9 cellular contexts compared by ENCODE assay signal in genomic region chr13:46622013-46622917, GRCh38.
DNase-seq lines count a peak whose midpoint lies in the region; ATAC-seq and TF ChIP-seq lines count a peak whose summit lies in the region.
"Had no signal": no experiment of that assay in that cellular context is flagged by ENCODE, and none has a peak within 500 bp of the region (broad histone marks: within the 10 kb centered on the region; RNA-seq: fewer than 3 reads in every experiment).

No MANE protein-coding gene starts in this region.

- DNase-seq in NCI-H524 (lab: John Stamatoyannopoulos, UW) = peak; percentile 33 to 62
- DNase-seq in NCI-H524 treated with DMSO at 0.1 percent for 48 hours (lab: John Stamatoyannopoulos, UW) = no peak
- no peak for DNase-seq in left lobe of liver (ENCODE audit: low spot score)
- DNase-seq in transverse colon = no peak
- no peak for DNase-seq in islet precursor cell
- DNase-seq in NCI-H1105 treated with DMSO at 0.1 percent for 48 hours (lab: John Stamatoyannopoulos, UW) = no peak
- DNase-seq in lower leg skin (ENCODE audit: low spot score in 2 of 2) = no peak

- no peaks in the 10 kb centered on the region for H3K9me3 ChIP-seq in transverse colon

- intact Hi-C loops in transverse colon (cut with DNase I; ENCODE audit: low total_unique reads) (no loop called here), lower leg skin (cut with DNase I; ENCODE audit: low total_unique reads) (no loop called here)

- WGBS in transverse colon (ENCODE audit: low coverage in 1 of 2), 2 donors = 26 to 28% methylated on average over 3 of the region's 3 CpGs
- 37 to 38% methylated on average over 3 of the region's 3 CpGs for WGBS in lower leg skin, 2 donors

- TF ChIP-seq POLR2A in transverse colon (IDR thresholded peaks at IDR 0.05) (no peak), lower leg skin (IDR thresholded peaks at IDR 0.05) (no peak)

- peak; percentile 31 for ATAC-seq in SK-N-SH treated with all-trans-retinoic acid at 6 μM for 48 hours
- ATAC-seq in left lobe of liver = peak; percentile 77
- ATAC-seq: activated naive CD4-positive, alpha-beta T cell treated with anti-CD3 and anti-CD28 coated beads, Interleukin-2, amount 50 U/mL, for 72 hours had no signal

- no peak for TF ChIP-seq EP300 in transverse colon (IDR thresholded peaks at IDR 0.05; ENCODE audit: low read depth)

- peak overlapping the region; percentile 59 to 64 (median 60) for H3K27ac ChIP-seq in transverse colon

- no peaks in the 10 kb centered on the region for H3K27me3 ChIP-seq in transverse colon

- H3K36me3 ChIP-seq in transverse colon = no peaks in the 10 kb centered on the region

- TF ChIP-seq CTCF in transverse colon (IDR thresholded peaks at IDR 0.05) = no peak
- TF ChIP-seq CTCF in lower leg skin (IDR thresholded peaks at IDR 0.05) = no peak

- H3K4me3 ChIP-seq in transverse colon (no peak overlapping the region), lower leg skin (ENCODE audit: low read depth, poor library complexity, severe bottlenecking) (no peak overlapping the region)

- in situ Hi-C loops in transverse colon (cut with MboI; ENCODE audit: low pct_ligation_motif_present in 1 of 4, low pct_unique_long_range_greater_than_20kb in 1 of 4, low sequenced_read_pairs in 3 of 4) = no loop called here

- H3K4me1 ChIP-seq in transverse colon = peaks cover 29 to 65% (median 41%) of the 10 kb centered on the region in 4 donors

TF ChIP-seq in SK-N-SH treated with all-trans-retinoic acid at 6 μM for 48 hours, 23 proteins besides CTCF, POLR2A, EP300 and RAD21:
- TF ChIP-seq ZFP3 (CRISPR knock-in tag; IDR thresholded peaks at IDR 0.05) = no peak
- no peak for TF ChIP-seq ISL1 (CRISPR knock-in tag; IDR thresholded peaks at IDR 0.05)
- TF ChIP-seq GLIS3 (CRISPR knock-in tag; IDR thresholded peaks at IDR 0.05) = no peak
- TF ChIP-seq CSRNP3 (CRISPR knock-in tag; IDR thresholded peaks at IDR 0.05) = no peak
- TF ChIP-seq ZNF8 (CRISPR knock-in tag; IDR thresholded peaks at IDR 0.05) = no peak
- no peak for TF ChIP-seq PATZ1 (CRISPR knock-in tag; IDR thresholded peaks at IDR 0.05; ENCODE audit: borderline replicate concordance)
- TF ChIP-seq PPARA (CRISPR knock-in tag; IDR thresholded peaks at IDR 0.05; ENCODE audit: borderline replicate concordance) = no peak
- TF ChIP-seq TSHZ2 (CRISPR knock-in tag; IDR thresholded peaks at IDR 0.05) = no peak
- no peak for TF ChIP-seq ARNTL (CRISPR knock-in tag; IDR thresholded peaks at IDR 0.05; ENCODE audit: borderline replicate concordance, low read depth)
- no peak for TF ChIP-seq ZNF565 (CRISPR knock-in tag; conservative IDR thresholded peaks at IDR 0.05; ENCODE audit: low read depth)
- no peak for TF ChIP-seq ZC3H10 (CRISPR knock-in tag; IDR thresholded peaks at IDR 0.05)
- no peak for TF ChIP-seq OSR1 (CRISPR knock-in tag; IDR thresholded peaks at IDR 0.05)
- no peak for TF ChIP-seq ESRRG (CRISPR knock-in tag; IDR thresholded peaks at IDR 0.05)
- TF ChIP-seq ZFP30 (CRISPR knock-in tag; IDR thresholded peaks at IDR 0.05) = no peak
- no peak for TF ChIP-seq BACH2 (CRISPR knock-in tag; IDR thresholded peaks at IDR 0.05; ENCODE audit: borderline replicate concordance)

Comparison
In these comparisons a context has a peak if more than half of its experiments do, and no peak if none do; other contexts are left out.
1. DNase-seq: peak in NCI-H524 (2 of 2); none in NCI-H524 treated with DMSO at 0.1 percent for 48 hours (single experiment), left lobe of liver (single experiment), transverse colon (single experiment), islet precursor cell (single experiment), NCI-H1105 treated with DMSO at 0.1 percent for 48 hours (single experiment) and lower leg skin (0 of 2).